ENCODE assay signal across 8 cellular contexts in genomic region chr11:47768090-47768620, GRCh38. TPM values are rescaled to one million over a fixed set of nuclear protein-coding genes. Genes with fewer than 3 reads are reported as not detected.
DNase-seq lines count a peak whose midpoint lies in the region; ATAC-seq and TF ChIP-seq lines count a peak whose summit lies in the region.

No MANE protein-coding gene starts in this region.

- peak overlapping the region; percentile 76 for H3K4me2 ChIP-seq in HCT116 (ENCODE audit: low read length)

- 0 out of 6 replicates have a peak, but pooled peaks of 1 of the 3 experiments have one; percentile 6 for TF ChIP-seq CTCF in HCT116 (IDR thresholded peaks at IDR 0.05 in 2 of 3, conservative IDR thresholded peaks at IDR 0.05 in 1 of 3; ENCODE audit: borderline replicate concordance in 1 of 3, insufficient read depth in 1 of 3, low read depth in 2 of 3, low read length in 2 of 3)
- TF ChIP-seq CTCF in foreskin keratinocyte (conservative IDR thresholded peaks at IDR 0.05), result peak; percentile 16
- no peak for TF ChIP-seq CTCF in natural killer cell (IDR thresholded peaks at IDR 0.05)
- TF ChIP-seq CTCF in transverse colon (IDR thresholded peaks at IDR 0.05), result no peak

- ATAC-seq in HCT116, result peak; percentile 15; the same call in 1 of the 2 replicates
- ATAC-seq in foreskin keratinocyte, result peak; percentile 8
- ATAC-seq in natural killer cell, result no peak
- no peak for ATAC-seq in GM18517 (IDR thresholded peaks at IDR 0.05; ENCODE audit: unreplicated experiment)

- peak overlapping the region; percentile 87 for H3K4me3 Mint-ChIP-seq in activated T-helper 2 cell treated with anti-CD3 and anti-CD28 coated beads, Interferon-gamma antibody, Interleukin-2, Interleukin-4, amounts not matched to agents 10 μg/mL and 5 μg/mL and 100 μg/mL, durations not matched to agents 14 hours and 24 hours and 36 hours (ENCODE audit: low read depth)
- H3K4me3 Mint-ChIP-seq in natural killer cell, result peak overlapping the region; percentile 95

- H3K9me2 ChIP-seq in HCT116 (ENCODE audit: insufficient read depth), result no peaks in the 10 kb centered on the region

- peaks cover 39% of the 10 kb centered on the region for H3K79me2 ChIP-seq in HCT116 (ENCODE audit: insufficient read depth, low read length)

- peak overlapping the region; percentile 100 for H3K27ac Mint-ChIP-seq in activated T-helper 2 cell treated with anti-CD3 and anti-CD28 coated beads, Interferon-gamma antibody, Interleukin-2, Interleukin-4, amounts not matched to agents 10 μg/mL and 5 μg/mL and 100 μg/mL, durations not matched to agents 14 hours and 24 hours and 36 hours
- peak overlapping the region; percentile 100 for H3K27ac Mint-ChIP-seq in natural killer cell

- DNase-seq in AG20443 (ENCODE audit: low spot score) (peak; percentile 81), HCT116 (ENCODE audit: low read depth, low spot score) (no peak), NCI-H748 (lab: John Stamatoyannopoulos, UW; ENCODE audit: unreplicated experiment) (peak; percentile 91), foreskin keratinocyte (peak; percentile 40 to 64), natural killer cell (no peak), transverse colon (peak; percentile 72)
- no peak for DNase-seq in activated T-helper 2 cell treated with anti-CD3 and anti-CD28 coated beads, Interferon-gamma antibody, Interleukin-2, Interleukin-4, amounts not matched to agents 10 μg/mL and 5 μg/mL and 100 μg/mL, durations not matched to agents 14 hours and 24 hours and 36 hours (ENCODE audit: low spot score)

- TF ChIP-seq RAD21 in HCT116 (IDR thresholded peaks at IDR 0.05; ENCODE audit: low read depth), result no peak

- H3K4me1 ChIP-seq in HCT116 (ENCODE audit: control insufficient read depth in 1 of 2, insufficient read depth in 2 of 2, low read length in 2 of 2) (peaks cover 10 to 20% of the 10 kb centered on the region in 2 experiments), foreskin keratinocyte (peaks cover 7% of the 10 kb centered on the region), transverse colon (peaks cover 5 to 30% (median 21%) of the 10 kb centered on the region in 4 donors)

- in situ Hi-C loops in transverse colon (cut with MboI; ENCODE audit: low pct_ligation_motif_present in 1 of 4, low pct_unique_long_range_greater_than_20kb in 1 of 4, low sequenced_read_pairs in 3 of 4), result no loop called here

- CTCF ChIA-PET in HCT116 (lab: Charles Lee), result no interaction called here

- peaks cover 30% of the 10 kb centered on the region for H3K36me3 Mint-ChIP-seq in activated T-helper 2 cell treated with anti-CD3 and anti-CD28 coated beads, Interferon-gamma antibody, Interleukin-2, Interleukin-4, amounts not matched to agents 10 μg/mL and 5 μg/mL and 100 μg/mL, durations not matched to agents 14 hours and 24 hours and 36 hours (ENCODE audit: low read depth)
- H3K36me3 Mint-ChIP-seq in natural killer cell, result no peaks in the 10 kb centered on the region

- no peak overlapping the region for H2AFZ ChIP-seq in HCT116 (ENCODE audit: low read depth, low read length, poor library complexity, severe bottlenecking)

- H3K27me3 Mint-ChIP-seq in activated T-helper 2 cell treated with anti-CD3 and anti-CD28 coated beads, Interferon-gamma antibody, Interleukin-2, Interleukin-4, amounts not matched to agents 10 μg/mL and 5 μg/mL and 100 μg/mL, durations not matched to agents 14 hours and 24 hours and 36 hours (ENCODE audit: low read depth), result no peaks in the 10 kb centered on the region
- no peaks in the 10 kb centered on the region for H3K27me3 Mint-ChIP-seq in natural killer cell (ENCODE audit: low read depth in 2 of 2)

- TF ChIP-seq EP300 in transverse colon (IDR thresholded peaks at IDR 0.05; ENCODE audit: low read depth), result no peak

- H3K9me3 ChIP-seq in HCT116 (ENCODE audit: control insufficient read depth in 1 of 2, insufficient read depth in 1 of 2, low read depth in 1 of 2, low read length in 2 of 2) (no peaks in the 10 kb centered on the region), transverse colon (no peaks in the 10 kb centered on the region)

- H3K9me3 Mint-ChIP-seq in activated T-helper 2 cell treated with anti-CD3 and anti-CD28 coated beads, Interferon-gamma antibody, Interleukin-2, Interleukin-4, amounts not matched to agents 10 μg/mL and 5 μg/mL and 100 μg/mL, durations not matched to agents 14 hours and 24 hours and 36 hours, result no peaks in the 10 kb centered on the region
- no peaks in the 10 kb centered on the region for H3K9me3 Mint-ChIP-seq in natural killer cell

- peak overlapping the region; percentile 93 for H3K9ac ChIP-seq in HCT116 (ENCODE audit: low read length)

- TF ChIP-seq POLR2A in HCT116 (IDR thresholded peaks at IDR 0.05; ENCODE audit: borderline replicate concordance, extremely low read depth, insufficient read depth, insufficient read length), result peak; percentile 71
- TF ChIP-seq POLR2A in transverse colon (IDR thresholded peaks at IDR 0.05), result peak; percentile 92

- peak overlapping the region; percentile 93 for H3K27ac ChIP-seq in HCT116 (ENCODE audit: low read depth, low read length)
- H3K27ac ChIP-seq in foreskin keratinocyte, result peak overlapping the region; percentile 100
- H3K27ac ChIP-seq in transverse colon, result peak overlapping the region; percentile 99 to 100 (median 100)

- H3K36me3 ChIP-seq in HCT116 (ENCODE audit: control insufficient read depth in 1 of 2, insufficient read depth in 2 of 2, low read length in 2 of 2), result peaks cover 8% of the 10 kb centered on the region in 2 experiments; a peak in 3 of 4 replicates
- peaks cover 0 to 9% (median 4%) of the 10 kb centered on the region in 4 donors for H3K36me3 ChIP-seq in transverse colon

- POLR2A ChIA-PET in HCT116 (lab: Charles Lee), result interaction anchor here (0.5 to 1.1 kb wide), 2 partner anchors 10 to 314 kb away, joined by 3 to 4 read pairs; no protein-coding TSS in a partner anchor

- RAD21 ChIA-PET in HCT116 (lab: Charles Lee; ENCODE audit: low non-redundant PET in 1 of 2, low total read pairs in 2 of 2, uncharacterized antibody in 2 of 2, unreplicated experiment in 2 of 2), result no interaction called here

- H4K20me1 ChIP-seq in HCT116 (ENCODE audit: insufficient read depth), result no peaks in the 10 kb centered on the region

- BruUV-seq in HCT116 (replicated peaks; lab: Mats Ljungman, UMichigan), result no TSS peak

- H3K4me3 ChIP-seq in HCT116 (replicated peaks in 1 of 2; ENCODE audit: low read depth in 1 of 2, low read length in 2 of 2), result peak overlapping the region; percentile 66 to 71
- peak overlapping the region; percentile 41 to 86 (median 52) for H3K4me3 ChIP-seq in transverse colon

- H3K27me3 ChIP-seq in HCT116 (ENCODE audit: insufficient read depth, low read length) (no peaks in the 10 kb centered on the region), foreskin keratinocyte (no peaks in the 10 kb centered on the region), transverse colon (no peaks in the 10 kb centered on the region)

- 5 to 6% methylated on average over 9 to 12 of the region's 12 CpGs for WGBS in transverse colon (ENCODE audit: low coverage in 1 of 2), 2 donors

- peaks cover 14% of the 10 kb centered on the region for H3K4me1 Mint-ChIP-seq in activated T-helper 2 cell treated with anti-CD3 and anti-CD28 coated beads, Interferon-gamma antibody, Interleukin-2, Interleukin-4, amounts not matched to agents 10 μg/mL and 5 μg/mL and 100 μg/mL, durations not matched to agents 14 hours and 24 hours and 36 hours (ENCODE audit: low read depth)
- H3K4me1 Mint-ChIP-seq in natural killer cell, result peaks cover 24 to 32% of the 10 kb centered on the region in 2 donors

- intact Hi-C loops in HCT116 (cut with micrococcal nuclease), result loop anchor here (5.0 kb wide), 2 partner anchors 126 to 216 kb away; partner anchors contain the start of genes CELF1 and MTCH2
- intact Hi-C loops in activated T-helper 2 cell treated with anti-CD3 and anti-CD28 coated beads, Interferon-gamma antibody, Interleukin-2, Interleukin-4, amounts not matched to agents 10 μg/mL and 5 μg/mL and 100 μg/mL, durations not matched to agents 14 hours and 24 hours and 36 hours (cut with micrococcal nuclease), result loop anchor here (5.0 to 10.0 kb wide), 2 partner anchors 244 to 343 kb away; partner anchors contain the start of gene PSMC3
- intact Hi-C loops in natural killer cell (cut with micrococcal nuclease), result loop anchor here (5.0 kb wide), 1 partner anchor 234 kb away; no protein-coding TSS in a partner anchor
- intact Hi-C loops in transverse colon (cut with DNase I; ENCODE audit: low total_unique reads), result no loop called here

TF ChIP-seq in HCT116, 20 proteins besides CTCF, POLR2A, EP300 and RAD21 (continues in another document):
- TF ChIP-seq ZFX (IDR thresholded peaks at IDR 0.05), result no peak

RNA-seq across cellular contexts. Expression of gene FNBP4, which starts 1.0 kb away (rescaled TPM):
- total RNA-seq in HCT116 (2021; ENCODE audit: unreplicated experiment) (88.2 TPM), foreskin keratinocyte (42.1 and 46.9 TPM in 2 replicates), natural killer cell (100 to 1,000 TPM; 205 to 252 (median 214) TPM), transverse colon (100 to 1,000 TPM in 3 of 4 donors, 10 to 100 TPM in 1; 85.9 to 312 (median 164) TPM)
- 41.3 and 43.3 TPM in 2 replicates for polyA plus RNA-seq in HCT116 (2012)
- total RNA-seq in activated T-helper 2 cell treated with anti-CD3 and anti-CD28 coated beads, Interferon-gamma antibody, Interleukin-2, Interleukin-4, amounts not matched to agents 10 μg/mL and 5 μg/mL and 100 μg/mL, durations not matched to agents 14 hours and 24 hours and 36 hours, result 140 and 141 TPM in 2 replicates
- 9.5 and 12.9 TPM in 2 replicates for polyA plus RNA-seq in foreskin keratinocyte

RNA-seq across cellular contexts. Expression of gene AGBL2, which starts 53.0 kb away (rescaled TPM):
- not detected for total RNA-seq in HCT116 (2021; ENCODE audit: unreplicated experiment)
- polyA plus RNA-seq in HCT116 (2012), result not detected in 2 replicates
- total RNA-seq in activated T-helper 2 cell treated with anti-CD3 and anti-CD28 coated beads, Interferon-gamma antibody, Interleukin-2, Interleukin-4, amounts not matched to agents 10 μg/mL and 5 μg/mL and 100 μg/mL, durations not matched to agents 14 hours and 24 hours and 36 hours, result 3.6 and 5.1 TPM in 2 replicates
- total RNA-seq in foreskin keratinocyte, result 0.63 and 1.8 TPM in 2 replicates
- 0.32 and 0.36 TPM in 2 replicates for polyA plus RNA-seq in foreskin keratinocyte
- 1 to 10 TPM; 6.1 to 8.5 (median 8.2) TPM for total RNA-seq in natural killer cell
- 10 to 100 TPM in 2 of 4 donors, 1 to 10 TPM in 2; 3.3 to 13.5 (median 8.0) TPM for total RNA-seq in transverse colon

Comparison
In these comparisons a context has a peak if more than half of its experiments do, and no peak if none do; other contexts are left out.
1. DNase-seq: peak in AG20443 (single experiment), NCI-H748 (single experiment), foreskin keratinocyte (2 of 2) and transverse colon (single experiment); none in HCT116 (single experiment), activated T-helper 2 cell treated with anti-CD3 and anti-CD28 coated beads, Interferon-gamma antibody, Interleukin-2, Interleukin-4, amounts not matched to agents 10 μg/mL and 5 μg/mL and 100 μg/mL, durations not matched to agents 14 hours and 24 hours and 36 hours (single experiment) and natural killer cell (single experiment).
2. ATAC-seq: peak in HCT116 (single experiment) and foreskin keratinocyte (single experiment); none in natural killer cell (0 of 3) and GM18517 (single experiment).
3. Peak in every context shown above with its lines, with median percentiles within 50 percentile points of each other: H3K27ac ChIP-seq.